ENCODE assay signal across 13 cellular contexts in the genomic region with DNA sequence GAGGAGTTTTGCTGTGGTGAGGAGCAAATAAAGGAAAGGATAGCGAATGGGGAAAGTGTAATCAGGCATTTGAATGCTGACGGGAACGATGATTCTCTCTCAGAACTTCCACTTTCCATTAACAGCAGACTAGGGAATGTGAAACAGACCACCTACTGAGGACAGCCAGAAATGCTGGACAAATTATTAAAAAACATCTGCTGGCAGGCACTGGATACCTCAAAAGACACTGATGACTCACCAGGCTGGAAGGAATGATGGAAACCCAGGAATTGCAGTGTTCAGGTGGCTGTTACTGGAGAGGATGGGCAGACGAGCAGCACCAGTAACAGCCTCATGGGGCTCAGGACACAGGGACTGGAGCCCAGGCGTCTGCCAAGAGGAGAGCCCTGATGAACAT. TPM values are rescaled to one million over a fixed set of nuclear protein-coding genes. Genes with fewer than 3 reads are reported as not detected.
DNase-seq lines count a peak whose midpoint lies in the region; ATAC-seq, FAIRE-seq and TF ChIP-seq lines count a peak whose summit lies in the region.
"Had no signal": no experiment of that assay in that cellular context is flagged by ENCODE, and none has a peak within 500 bp of the region (broad histone marks: within the 10 kb centered on the region; RNA-seq: fewer than 3 reads in every experiment).

No MANE protein-coding gene starts in this region.

- TF ChIP-seq POLR2A in sigmoid colon (IDR thresholded peaks at IDR 0.05), result no peak

- no peak overlapping the region for H3K4me3 ChIP-seq in sigmoid colon
- H3K4me3 ChIP-seq: adrenal gland, tibial artery had no signal

- H3K27ac ChIP-seq in sigmoid colon, result no peak overlapping the region
- H3K27ac ChIP-seq: adrenal gland, tibial artery had no signal

- H3K4me1 Mint-ChIP-seq in activated naive CD8-positive, alpha-beta T cell treated with anti-CD3 and anti-CD28 coated beads for 36 hours, result peaks cover 14% of the 10 kb centered on the region
- peaks cover 15% of the 10 kb centered on the region for H3K4me1 Mint-ChIP-seq in activated naive CD8-positive, alpha-beta T cell treated with anti-CD3 and anti-CD28 coated beads, Interleukin-2, amount 50 U/mL, for 24 hours

- no peaks in the 10 kb centered on the region for H3K9me3 ChIP-seq in sigmoid colon
- H3K9me3 ChIP-seq: adrenal gland, tibial artery had no signal

- TF ChIP-seq CTCF in sigmoid colon (IDR thresholded peaks at IDR 0.05), result no peak

- peaks cover 0 to 3% (median 0%) of the 10 kb centered on the region in 4 donors for H3K4me1 ChIP-seq in sigmoid colon
- H3K4me1 ChIP-seq: adrenal gland, tibial artery had no signal

- H3K4me3 Mint-ChIP-seq in activated naive CD8-positive, alpha-beta T cell treated with anti-CD3 and anti-CD28 coated beads for 36 hours, result no peak overlapping the region
- no peak overlapping the region for H3K4me3 Mint-ChIP-seq in activated naive CD8-positive, alpha-beta T cell treated with anti-CD3 and anti-CD28 coated beads, Interleukin-2, amount 50 U/mL, for 24 hours
- H3K4me3 Mint-ChIP-seq: T-helper 2 cell treated with Interferon-gamma antibody and Interleukin-4, amounts not matched to agents 5 μg/mL and 100 μg/mL, for 36 hours had no signal

- H3K9me3 Mint-ChIP-seq in activated naive CD8-positive, alpha-beta T cell treated with anti-CD3 and anti-CD28 coated beads for 36 hours, result no peaks in the 10 kb centered on the region
- H3K9me3 Mint-ChIP-seq in activated naive CD8-positive, alpha-beta T cell treated with anti-CD3 and anti-CD28 coated beads, Interleukin-2, amount 50 U/mL, for 24 hours, result no peaks in the 10 kb centered on the region
- H3K9me3 Mint-ChIP-seq: T-helper 2 cell treated with Interferon-gamma antibody and Interleukin-4, amounts not matched to agents 5 μg/mL and 100 μg/mL, for 36 hours had no signal

- ATAC-seq in activated naive CD8-positive, alpha-beta T cell treated with anti-CD3 and anti-CD28 coated beads, Interleukin-2, amount 50 U/mL, for 24 hours, result no peak
- ATAC-seq in Right ventricle myocardium inferior, result no peak

- no peak for TF ChIP-seq EP300 in sigmoid colon (IDR thresholded peaks at IDR 0.05)

- FAIRE-seq in GM19239 (lab: Jason Lieb, UNC), result no peak

- 85 to 88% methylated on average over 5 of the region's 5 CpGs for whole genome bisulfite sequencing in sigmoid colon, 2 donors

- no peak for DNase-seq in activated naive CD8-positive, alpha-beta T cell treated with anti-CD3 and anti-CD28 coated beads for 36 hours
- no peak for DNase-seq in activated naive CD8-positive, alpha-beta T cell treated with anti-CD3 and anti-CD28 coated beads, Interleukin-2, amount 50 U/mL, for 24 hours
- peak; percentile 85 for DNase-seq in RPMI7951 (ENCODE audit: low read depth)
- peak; percentile 26 for DNase-seq in fibroblast of gingiva (ENCODE audit: low read depth)
- DNase-seq in sigmoid colon, result peak; percentile 5
- no peak for DNase-seq in GM19239 (ENCODE audit: insufficient read length, low spot score)
- no peak for DNase-seq in dedifferentiated amniotic fluid mesenchymal stem cell (ENCODE audit: extremely low spot score)
- DNase-seq in Right ventricle myocardium inferior (ENCODE audit: missing footprints), result no peak
- DNase-seq: adrenal gland, AML-193, NCI-H187 treated with DMSO at 0.1 percent for 48 hours had no signal

- H3K36me3 Mint-ChIP-seq in activated naive CD8-positive, alpha-beta T cell treated with anti-CD3 and anti-CD28 coated beads for 36 hours, result peaks cover 5% of the 10 kb centered on the region
- H3K36me3 Mint-ChIP-seq in activated naive CD8-positive, alpha-beta T cell treated with anti-CD3 and anti-CD28 coated beads, Interleukin-2, amount 50 U/mL, for 24 hours (ENCODE audit: low read depth), result peaks cover 2% of the 10 kb centered on the region

- H3K36me3 ChIP-seq in sigmoid colon, result peaks cover 0 to 1% (median 0%) of the 10 kb centered on the region in 4 donors
- H3K36me3 ChIP-seq: adrenal gland had no signal

- H3K27me3 Mint-ChIP-seq in activated naive CD8-positive, alpha-beta T cell treated with anti-CD3 and anti-CD28 coated beads for 36 hours, result no peaks in the 10 kb centered on the region
- no peaks in the 10 kb centered on the region for H3K27me3 Mint-ChIP-seq in activated naive CD8-positive, alpha-beta T cell treated with anti-CD3 and anti-CD28 coated beads, Interleukin-2, amount 50 U/mL, for 24 hours

- intact Hi-C loops in sigmoid colon (cut with DNase I) (no loop called here), Right ventricle myocardium inferior (cut with DNase I) (no loop called here)

- H3K27me3 ChIP-seq in sigmoid colon, result no peaks in the 10 kb centered on the region
- H3K27me3 ChIP-seq: adrenal gland, tibial artery had no signal

- H3K27ac Mint-ChIP-seq in activated naive CD8-positive, alpha-beta T cell treated with anti-CD3 and anti-CD28 coated beads for 36 hours, result peak overlapping the region; percentile 14
- H3K27ac Mint-ChIP-seq in activated naive CD8-positive, alpha-beta T cell treated with anti-CD3 and anti-CD28 coated beads, Interleukin-2, amount 50 U/mL, for 24 hours, result no peak overlapping the region

RNA-seq across cellular contexts. Expression of a gene that starts 33.4 kb away (rescaled TPM):
- total RNA-seq in activated naive CD8-positive, alpha-beta T cell treated with anti-CD3 and anti-CD28 coated beads for 36 hours, result 10 to 100 TPM; 31.5 to 32.2 TPM
- 3.7 and 6.8 TPM in 2 replicates for total RNA-seq in RPMI7951 (2014; rRNA removed; shearing (Covaris generic))
- total RNA-seq in sigmoid colon, result 10 to 100 TPM; 10.7 to 36.2 (median 26.5) TPM
- 10 to 100 TPM in 1 of 3 donors, 1 to 10 TPM in 2; 6.6 to 21.1 (median 8.6) TPM for polyA plus RNA-seq in sigmoid colon
- total RNA-seq in Right ventricle myocardium inferior, result 11.4 TPM

RNA-seq across cellular contexts. Expression of a gene that starts 37.8 kb away (rescaled TPM):
- under 1 TPM; 0.20 to 0.39 TPM for total RNA-seq in activated naive CD8-positive, alpha-beta T cell treated with anti-CD3 and anti-CD28 coated beads for 36 hours
- total RNA-seq in RPMI7951 (2014; rRNA removed; shearing (Covaris generic)), result 5.0 and 9.7 TPM in 2 replicates
- total RNA-seq in sigmoid colon (under 1 TPM; 0.16 to 0.71 (median 0.27) TPM), Right ventricle myocardium inferior (0.30 TPM)
- polyA plus RNA-seq in sigmoid colon, result 10 to 100 TPM; 25.8 to 48.7 (median 34.7) TPM

RNA-seq across cellular contexts. Expression of a gene that starts 53.5 kb away (rescaled TPM):
- 1 to 10 TPM; 8.5 to 8.6 TPM for total RNA-seq in activated naive CD8-positive, alpha-beta T cell treated with anti-CD3 and anti-CD28 coated beads for 36 hours
- total RNA-seq in RPMI7951 (2014; rRNA removed; shearing (Covaris generic)), result 6.4 and 9.1 TPM in 2 replicates
- total RNA-seq in sigmoid colon (100 to 1,000 TPM in 1 of 4 donors, 10 to 100 TPM in 3; 15.3 to 104 (median 26.1) TPM), Right ventricle myocardium inferior (4.7 TPM)
- 10 to 100 TPM; 18.5 to 41.4 (median 35.4) TPM for polyA plus RNA-seq in sigmoid colon

Comparison
In these comparisons a context has a peak if more than half of its experiments do, and no peak if none do; other contexts are left out.
1. DNase-seq: peak in RPMI7951 (single experiment), fibroblast of gingiva (single experiment) and sigmoid colon (single experiment); none in activated naive CD8-positive, alpha-beta T cell treated with anti-CD3 and anti-CD28 coated beads for 36 hours (single experiment), activated naive CD8-positive, alpha-beta T cell treated with anti-CD3 and anti-CD28 coated beads, Interleukin-2, amount 50 U/mL, for 24 hours (single experiment), GM19239 (single experiment), dedifferentiated amniotic fluid mesenchymal stem cell (single experiment) and Right ventricle myocardium inferior (single experiment).